In the genomic region with DNA sequence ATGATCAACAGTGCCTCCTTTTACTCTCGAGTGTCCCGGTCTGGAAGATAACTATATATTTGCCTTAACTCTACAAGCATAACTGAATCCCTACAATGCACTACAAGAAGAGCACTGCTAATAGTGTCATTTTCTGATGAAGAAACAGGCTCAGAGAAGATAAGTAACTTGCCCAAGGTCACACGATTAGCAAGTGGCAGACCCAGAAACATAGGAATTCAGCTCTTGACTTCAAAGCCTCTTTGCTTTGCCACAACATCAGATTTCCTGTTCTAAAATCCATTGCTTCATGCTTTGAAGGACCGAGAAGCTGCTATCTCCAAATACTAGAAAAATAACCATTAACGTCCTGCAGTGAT, we compare ENCODE assay signal across 16 cellular contexts.
DNase-seq lines count a peak whose midpoint lies in the region; ATAC-seq and TF ChIP-seq lines count a peak whose summit lies in the region.
"Had no signal": no experiment of that assay in that cellular context is flagged by ENCODE, and none has a peak within 500 bp of the region (broad histone marks: within the 10 kb centered on the region; RNA-seq: fewer than 3 reads in every experiment).

No MANE protein-coding gene starts in this region.

- no peak overlapping the region for H3K9ac ChIP-seq in mesendoderm (ENCODE audit: low read length)
- H3K9ac ChIP-seq in GM23248 = no peak overlapping the region
- H3K9ac ChIP-seq: BLaER1 treated with 17β-estradiol and CSF1 and Interleukin-3, amounts not matched to agents 10 nM and 100 nM had no signal

- H3K4me3 ChIP-seq in Panc1 (ENCODE audit: low read depth in 2 of 2, low read length in 2 of 2) = no peak overlapping the region
- H3K4me3 ChIP-seq in body of pancreas = no peak overlapping the region
- no peak overlapping the region for H3K4me3 ChIP-seq in mesendoderm (ENCODE audit: low read length)
- H3K4me3 ChIP-seq in testis = no peak overlapping the region
- no peak overlapping the region for H3K4me3 ChIP-seq in GM23248
- H3K4me3 ChIP-seq: BLaER1 treated with 17β-estradiol and CSF1 and Interleukin-3, amounts not matched to agents 10 nM and 100 nM; MG63; SK-N-MC; upper lobe of left lung had no signal

- H4K8ac ChIP-seq in mesendoderm (ENCODE audit: low read depth, low read length) = no peak overlapping the region

- H4K20me1 ChIP-seq in GM23248 (ENCODE audit: insufficient read depth) = no peaks in the 10 kb centered on the region

- TF ChIP-seq POLR2A in body of pancreas (IDR thresholded peaks at IDR 0.05) (no peak), testis (IDR thresholded peaks at IDR 0.05) (no peak)

- intact Hi-C loops in Panc1 (cut with micrococcal nuclease; ENCODE audit: unreplicated experiment) = no loop called here
- intact Hi-C loops in body of pancreas (cut with DNase I) = no loop called here
- intact Hi-C loops in testis (cut with DNase I; ENCODE audit: low total_unique reads) = no loop called here

- no peak for TF ChIP-seq CTCF in Panc1 (IDR thresholded peaks at IDR 0.05)
- TF ChIP-seq CTCF in body of pancreas (IDR thresholded peaks at IDR 0.05) = no peak
- TF ChIP-seq CTCF in testis (IDR thresholded peaks at IDR 0.05) = no peak
- no peak for TF ChIP-seq CTCF in foreskin keratinocyte (conservative IDR thresholded peaks at IDR 0.05)

- H2BK5ac ChIP-seq in mesendoderm (ENCODE audit: low read length) = no peak overlapping the region

- in situ Hi-C loops in Panc1 (cut with HindIII; ENCODE audit: low pct_unique_long_range_greater_than_20kb, low sequenced_read_pairs) (no loop called here), GM23248 (cut with MboI) (no loop called here)

- H3K79me2 ChIP-seq in mesendoderm (ENCODE audit: control insufficient read depth, insufficient read depth, low read length) (no peaks in the 10 kb centered on the region), GM23248 (ENCODE audit: insufficient read depth) (no peaks in the 10 kb centered on the region)

- peak overlapping the region; percentile 75 for H3K4ac ChIP-seq in mesendoderm (ENCODE audit: low read depth, low read length)

- DNase-seq in Panc1 (ENCODE audit: low read depth, low spot score) = no peak
- DNase-seq in body of pancreas = peak in 1 of 4 donors; percentile 1
- DNase-seq in mesendoderm = peak; percentile 49
- DNase-seq in testis = no peak
- no peak for DNase-seq in foreskin keratinocyte
- DNase-seq in GM23248 = no peak
- DNase-seq: activated CD8-positive, alpha-beta memory T cell treated with anti-CD3 and anti-CD28 coated beads for 24 hours; activated gamma-delta T cell treated with Interleukin-2 at 50 U/mL for 16 hours; DND-41; MG63; NCI-H2081; upper lobe of left lung had no signal

- no peak overlapping the region for H2AFZ ChIP-seq in GM23248

- peak overlapping the region; percentile 59 for H3K56ac ChIP-seq in mesendoderm (ENCODE audit: low read length)

- no peak overlapping the region for H2BK120ac ChIP-seq in mesendoderm (ENCODE audit: low read depth, low read length)

- no peak overlapping the region for H3K18ac ChIP-seq in mesendoderm (ENCODE audit: low read length)

- H3K27me3 ChIP-seq in Panc1 (ENCODE audit: control insufficient read depth, insufficient read depth, low read length) (no peaks in the 10 kb centered on the region), body of pancreas (no peaks in the 10 kb centered on the region), mesendoderm (ENCODE audit: insufficient read depth, low read length, poor library complexity) (no peaks in the 10 kb centered on the region), testis (no peaks in the 10 kb centered on the region), foreskin keratinocyte (no peaks in the 10 kb centered on the region), GM23248 (replicated peaks; ENCODE audit: insufficient read depth) (no peaks in the 10 kb centered on the region)
- H3K27me3 ChIP-seq: MG63, neutrophil, upper lobe of left lung had no signal

- WGBS in body of pancreas, 2 donors = 33 to 37% methylated on average over 5 of the region's 5 CpGs
- no CpG with 5 or more reads among the region's 5 CpGs for WGBS in mesendoderm (ENCODE audit: extremely low coverage, insufficient coverage, low lambda C conversion rate)
- 38 to 59% methylated on average over 5 of the region's 5 CpGs for WGBS in testis, 2 donors
- WGBS in GM23248 (ENCODE audit: low coverage in 1 of 2, low lambda C conversion rate in 2 of 2, missing lambda C conversion rate in 2 of 2), 2 experiments = 94 to 98% methylated on average over 5 of the region's 5 CpGs

- H3K4me1 ChIP-seq in Panc1 (ENCODE audit: control insufficient read depth, insufficient read depth, low read length) (peaks cover 23% of the 10 kb centered on the region), body of pancreas (peaks cover 26% of the 10 kb centered on the region), mesendoderm (ENCODE audit: control insufficient read depth, low read depth, low read length) (peaks cover 13% of the 10 kb centered on the region), testis (peaks cover 44% of the 10 kb centered on the region), foreskin keratinocyte (peaks cover 23% of the 10 kb centered on the region), GM23248 (ENCODE audit: insufficient read depth) (peaks cover 30% of the 10 kb centered on the region)

- no peak for ATAC-seq in Panc1
- ATAC-seq in body of pancreas = no peak
- ATAC-seq in HG03571 (IDR thresholded peaks at IDR 0.05; ENCODE audit: unreplicated experiment) = no peak
- ATAC-seq in foreskin keratinocyte = no peak

- H3K9me2 ChIP-seq in GM23248 (ENCODE audit: insufficient read depth) = no peaks in the 10 kb centered on the region

- no peaks in the 10 kb centered on the region for H3K79me1 ChIP-seq in mesendoderm (ENCODE audit: low read length)

- no peak overlapping the region for H2BK15ac ChIP-seq in mesendoderm (replicated peaks; ENCODE audit: low read depth)

- H4K5ac ChIP-seq in mesendoderm (ENCODE audit: low read length) = no peak overlapping the region

- H3K36me3 ChIP-seq in Panc1 (ENCODE audit: control insufficient read depth, insufficient read depth, low read length) (no peaks in the 10 kb centered on the region), body of pancreas (replicated peaks in 1 of 2; ENCODE audit: insufficient read depth in 1 of 2, low read depth in 2 of 2) (no peaks in the 10 kb centered on the region), mesendoderm (ENCODE audit: control insufficient read depth, insufficient read depth, low read length) (no peaks in the 10 kb centered on the region), testis (ENCODE audit: low read depth, missing control alignments) (no peaks in the 10 kb centered on the region), GM23248 (ENCODE audit: low read depth) (no peaks in the 10 kb centered on the region)
- H3K36me3 ChIP-seq: BLaER1 treated with 17β-estradiol and CSF1 and Interleukin-3, amounts not matched to agents 10 nM and 100 nM; MG63; neutrophil; upper lobe of left lung had no signal

- H3K27ac ChIP-seq in Panc1 (ENCODE audit: low read length) (peak overlapping the region; percentile 83), body of pancreas (peak overlapping the region; percentile 70 to 88 (median 76)), mesendoderm (ENCODE audit: low read depth, low read length) (no peak overlapping the region), testis (peak overlapping the region; percentile 57 to 80), foreskin keratinocyte (no peak overlapping the region), GM23248 (no peak overlapping the region)
- H3K27ac ChIP-seq: BLaER1 treated with 17β-estradiol and CSF1 and Interleukin-3, amounts not matched to agents 10 nM and 100 nM; neutrophil; SK-N-MC had no signal

- CTCF ChIA-PET in Panc1 (lab: Charles Lee) = no interaction called here

- POLR2A ChIA-PET in Panc1 (lab: Charles Lee) = no interaction called here

- peaks cover 25% of the 10 kb centered on the region for H3F3A ChIP-seq in GM23248 (ENCODE audit: insufficient read depth)

- no peak overlapping the region for H2AK5ac ChIP-seq in mesendoderm (ENCODE audit: low read length)

- H3K4me2 ChIP-seq in mesendoderm (ENCODE audit: low read length) (no peak overlapping the region), GM23248 (ENCODE audit: unreplicated experiment) (no peak overlapping the region)

- no TSS peak for BruUV-seq in Panc1 (replicated peaks; lab: Mats Ljungman, UMichigan)

- no peak overlapping the region for H3K23ac ChIP-seq in mesendoderm (ENCODE audit: low read length)

- H3K9me3 ChIP-seq in Panc1 (ENCODE audit: control insufficient read depth, insufficient read depth, low read depth, low read length) (no peaks in the 10 kb centered on the region), body of pancreas (no peaks in the 10 kb centered on the region), testis (no peaks in the 10 kb centered on the region), GM23248 (ENCODE audit: low read depth) (no peaks in the 10 kb centered on the region)
- H3K9me3 ChIP-seq: MG63, neutrophil had no signal

Comparison
In these comparisons a context has a peak if more than half of its experiments do, and no peak if none do; other contexts are left out.
1. H3K27ac ChIP-seq: peak in Panc1 (single experiment), body of pancreas (4 of 4) and testis (2 of 2); none in mesendoderm (single experiment), foreskin keratinocyte (single experiment) and GM23248 (single experiment).